Comparison of ENCODE assay signal across 10 cellular contexts in genomic region chr7:20408467-20408826, GRCh38.
DNase-seq lines count a peak whose midpoint lies in the region; ATAC-seq and TF ChIP-seq lines count a peak whose summit lies in the region.
"Had no signal": no experiment of that assay in that cellular context is flagged by ENCODE, and none has a peak within 500 bp of the region (broad histone marks: within the 10 kb centered on the region; RNA-seq: fewer than 3 reads in every experiment).

No MANE protein-coding gene starts in this region.

- H3K4me3 ChIP-seq in foreskin fibroblast (ENCODE audit: low read depth in 1 of 2, low read length in 2 of 2) (no peak overlapping the region), stomach smooth muscle (ENCODE audit: low read length in 2 of 2) (no peak overlapping the region)

- H3K27ac ChIP-seq in RWPE1: peak overlapping the region; percentile 90
- peak overlapping the region; percentile 12 for H3K27ac ChIP-seq in stomach smooth muscle (ENCODE audit: low read length)
- H3K27ac ChIP-seq: neutrophil had no signal

- no peak overlapping the region for H3K9ac ChIP-seq in stomach smooth muscle (ENCODE audit: low read length in 2 of 2)

- POLR2A ChIA-PET in RWPE1 (lab: Yijun Ruan, JAX; ENCODE audit: low non-redundant PET): no interaction called here

- peaks cover 17% of the 10 kb centered on the region for H3K4me1 ChIP-seq in stomach smooth muscle (ENCODE audit: control insufficient read depth, insufficient read depth, low read length)

- TF ChIP-seq CTCF in RWPE1 (conservative IDR thresholded peaks at IDR 0.05; ENCODE audit: low read depth) (no peak), foreskin fibroblast (IDR thresholded peaks at IDR 0.05; ENCODE audit: low read depth, low read length) (no peak)

- peaks cover 3 to 7% of the 10 kb centered on the region in 2 donors for H3K36me3 ChIP-seq in stomach smooth muscle (ENCODE audit: control insufficient read depth in 2 of 2, insufficient read depth in 2 of 2, low read length in 2 of 2)
- H3K36me3 ChIP-seq: neutrophil had no signal

- CTCF ChIA-PET in RWPE1 (lab: Yijun Ruan, JAX): interaction anchor here (0.6 to 0.8 kb wide), 3 partner anchors 23 to 236 kb away, joined by 4 to 7 read pairs (median 4); no protein-coding TSS in a partner anchor

- no peaks in the 10 kb centered on the region for H3K9me3 ChIP-seq in stomach smooth muscle (ENCODE audit: control insufficient read depth in 2 of 2, low read length in 2 of 2)
- H3K9me3 ChIP-seq: neutrophil had no signal

- DNase-seq in NCI-H1417 (lab: John Stamatoyannopoulos, UW) (peak in 2 of 3 experiments; percentile 42 to 70), NCI-H1417 treated with DMSO at 0.1 percent for 48 hours (lab: John Stamatoyannopoulos, UW) (no peak), RWPE1 (ENCODE audit: low spot score) (peak; percentile 20), foreskin fibroblast (peak; percentile 21 to 63), CD1c-positive myeloid dendritic cell (ENCODE audit: extremely low spot score) (no peak)
- DNase-seq: cortex of kidney had no signal

- H3K27me3 ChIP-seq in stomach smooth muscle (ENCODE audit: control insufficient read depth in 1 of 2, insufficient read depth in 2 of 2, low read length in 2 of 2): no peaks in the 10 kb centered on the region
- H3K27me3 ChIP-seq: neutrophil had no signal

- ATAC-seq in GM21717 (IDR thresholded peaks at IDR 0.05; ENCODE audit: unreplicated experiment) (no peak), GM21526 (IDR thresholded peaks at IDR 0.05; ENCODE audit: low FRiP score, unreplicated experiment) (no peak)

Comparison
In these comparisons a context has a peak if more than half of its experiments do, and no peak if none do; other contexts are left out.
1. DNase-seq: peak in NCI-H1417 (2 of 3), RWPE1 (single experiment) and foreskin fibroblast (2 of 2); none in NCI-H1417 treated with DMSO at 0.1 percent for 48 hours (single experiment) and CD1c-positive myeloid dendritic cell (single experiment).